8 cellular contexts compared by ENCODE assay signal in the genomic region with DNA sequence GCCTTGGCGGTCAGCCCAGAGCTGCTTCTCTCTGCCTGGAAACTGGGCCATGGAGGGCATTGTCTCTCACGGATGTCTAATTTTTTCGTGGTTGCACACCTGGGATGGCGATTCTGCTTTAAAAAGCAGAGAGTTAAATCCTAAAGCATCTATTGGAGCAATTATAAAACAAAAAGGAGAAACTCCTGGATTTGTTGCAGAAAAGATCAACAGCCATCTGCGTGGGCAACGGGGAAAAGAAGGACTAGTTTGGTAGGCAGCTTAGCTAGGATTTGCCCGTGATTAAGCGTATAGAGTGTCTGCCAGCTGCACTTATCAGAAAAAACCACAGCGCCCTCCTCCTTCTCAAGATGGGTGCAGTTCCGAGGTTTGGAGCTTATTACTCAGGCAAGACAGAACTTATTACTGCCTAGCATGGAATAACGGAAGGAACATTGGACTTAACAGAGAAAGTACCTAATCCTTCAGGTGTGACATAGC. TPM values are rescaled to one million over a fixed set of nuclear protein-coding genes. Genes with fewer than 3 reads are reported as not detected.
DNase-seq lines count a peak whose midpoint lies in the region; ATAC-seq and TF ChIP-seq lines count a peak whose summit lies in the region.

No MANE protein-coding gene starts in this region.

- peak; percentile 17 for ATAC-seq in HG03064 (IDR thresholded peaks at IDR 0.05; ENCODE audit: low read depth, unreplicated experiment)

- H3K27me3 ChIP-seq in esophagus squamous epithelium (no peaks in the 10 kb centered on the region), testis (no peaks in the 10 kb centered on the region)

- WGBS in esophagus squamous epithelium, 2 donors, result 1 to 2% methylated on average over 8 to 10 of the region's 11 CpGs
- 1 to 2% methylated on average over 11 of the region's 11 CpGs for WGBS in testis, 2 donors

- TF ChIP-seq POLR2A in esophagus squamous epithelium (IDR thresholded peaks at IDR 0.05) (no peak), testis (IDR thresholded peaks at IDR 0.05) (no peak)

- H3K9me3 ChIP-seq in esophagus squamous epithelium (peaks cover 0 to 3% (median 0%) of the 10 kb centered on the region in 3 donors), testis (no peaks in the 10 kb centered on the region)

- peak overlapping the region; percentile 90 to 99 (median 94) for H3K27ac ChIP-seq in esophagus squamous epithelium
- H3K27ac ChIP-seq in testis, result peak overlapping the region; percentile 64 to 93

- TF ChIP-seq CTCF in esophagus squamous epithelium (IDR thresholded peaks at IDR 0.05) (peak in 5 of 6 experiments; percentile 14 to 42 (median 26)), testis (IDR thresholded peaks at IDR 0.05) (no peak)

- DNase-seq in NCI-H2029 treated with DMSO at 0.1 percent for 48 hours (lab: John Stamatoyannopoulos, UW), result peak; percentile 30
- DNase-seq in NCI-H2029 (lab: John Stamatoyannopoulos, UW), result no peak
- DNase-seq in NCI-H748 treated with DMSO at 0.1 percent for 48 hours (lab: John Stamatoyannopoulos, UW), result peak; percentile 67
- peak; percentile 38 to 46 for DNase-seq in activated T-cell treated with anti-CD3 and anti-CD28 coated beads, Interleukin-2, amount 50 U/mL, for 48 hours
- DNase-seq in esophagus squamous epithelium (lab: John Stamatoyannopoulos, UW), result no peak
- peak; percentile 80 for DNase-seq in myocyte (ENCODE audit: low read depth)
- DNase-seq in testis, result peak; percentile 65

- intact Hi-C loops in esophagus squamous epithelium (cut with DNase I) (no loop called here), testis (cut with DNase I; ENCODE audit: low total_unique reads) (no loop called here)

- H3K4me3 ChIP-seq in esophagus squamous epithelium (peak overlapping the region; percentile 81 to 95 (median 85)), testis (peak overlapping the region; percentile 88 to 95)

- H3K36me3 ChIP-seq in esophagus squamous epithelium (peaks cover 0 to 11% (median 0%) of the 10 kb centered on the region in 3 donors), testis (ENCODE audit: low read depth, missing control alignments) (no peaks in the 10 kb centered on the region)

- H3K4me1 ChIP-seq in esophagus squamous epithelium (peaks cover 4 to 35% (median 12%) of the 10 kb centered on the region in 3 donors), testis (no peaks in the 10 kb centered on the region)

RNA-seq across cellular contexts. Expression of a gene that starts 0.5 kb away (rescaled TPM):
- 10 to 100 TPM; 11.8 to 35.7 (median 28.8) TPM for total RNA-seq in esophagus squamous epithelium
- 58.4 and 58.9 TPM in 2 replicates for total RNA-seq in myocyte
- 15.1 TPM for polyA plus RNA-seq in myocyte (2012)
- 10 to 100 TPM; 12.3 to 15.5 TPM for total RNA-seq in testis
- 9.8 TPM for polyA plus RNA-seq in testis (ENCODE audit: insufficient read depth, low read depth, low replicate concordance)

RNA-seq across cellular contexts. Expression of a gene that starts 43.2 kb away (rescaled TPM):
- total RNA-seq in esophagus squamous epithelium (under 1 TPM in 1 of 4 donors, not detected in 3; 0.41 TPM), myocyte (not detected in 2 replicates), testis (1 to 10 TPM; 2.5 to 6.9 TPM)
- polyA plus RNA-seq in myocyte (2012), result not detected
- polyA plus RNA-seq in testis (ENCODE audit: insufficient read depth, low read depth, low replicate concordance), result 10.5 TPM

Comparison
In these comparisons a context has a peak if more than half of its experiments do, and no peak if none do; other contexts are left out.
1. DNase-seq: peak in NCI-H2029 treated with DMSO at 0.1 percent for 48 hours (single experiment), NCI-H748 treated with DMSO at 0.1 percent for 48 hours (single experiment), activated T-cell treated with anti-CD3 and anti-CD28 coated beads, Interleukin-2, amount 50 U/mL, for 48 hours (2 of 2), myocyte (single experiment) and testis (single experiment); none in NCI-H2029 (single experiment) and esophagus squamous epithelium (single experiment).
2. CTCF ChIP-seq: peak in esophagus squamous epithelium (5 of 6); none in testis (0 of 3).